19 cellular contexts compared by ENCODE assay signal in genomic region chr2:215717627-215718412, GRCh38.
DNase-seq lines count a peak whose midpoint lies in the region; ATAC-seq and TF ChIP-seq lines count a peak whose summit lies in the region.
"Had no signal": no experiment of that assay in that cellular context is flagged by ENCODE, and none has a peak within 500 bp of the region (broad histone marks: within the 10 kb centered on the region; RNA-seq: fewer than 3 reads in every experiment).

No MANE protein-coding gene starts in this region.

- H3K27me3 ChIP-seq in SJSA1 (replicated peaks): no peaks in the 10 kb centered on the region
- no peaks in the 10 kb centered on the region for H3K27me3 ChIP-seq in right lobe of liver
- no peaks in the 10 kb centered on the region for H3K27me3 ChIP-seq in skeletal muscle tissue (ENCODE audit: control insufficient read depth in 3 of 3, insufficient read depth in 3 of 3, low read length in 3 of 3)
- H3K27me3 ChIP-seq: gastrocnemius medialis had no signal

- no peak for DNase-seq in SJSA1 (ENCODE audit: low read depth in 1 of 2, low spot score in 2 of 2)
- DNase-seq in endothelial cell (ENCODE audit: low spot score): no peak
- DNase-seq in right lobe of liver: no peak
- no peak for DNase-seq in activated CD4-positive, CD25-positive, alpha-beta regulatory T cell treated with anti-CD3 and anti-CD28 coated beads, Interleukin-2, amount 50 U/mL, for 72 hours
- no peak for DNase-seq in stimulated activated CD4-positive, alpha-beta T cell treated with anti-CD3 and anti-CD28 coated beads, Interleukin-12 subunit alpha, Interleukin-12 subunit beta, amount 100 ng/mL, for 4 hours
- DNase-seq in NCI-H1930 (lab: John Stamatoyannopoulos, UW): no peak
- DNase-seq in effector CD8-positive, alpha-beta T cell (lab: John Stamatoyannopoulos, UW): no peak
- DNase-seq: activated CD8-positive, alpha-beta memory T cell treated with anti-CD3 and anti-CD28 coated beads, Interleukin-2, amount 10 ng/mL, durations not matched to agents 7 days and 5 days; activated gamma-delta T cell treated with Interleukin-2 at 50 U/mL for 16 hours; C1 segment of cervical spinal cord; DMS53; gastrocnemius medialis; immature natural killer cell; NCI-H1436; NCI-H345 had no signal

- no peaks in the 10 kb centered on the region for H3K36me3 Mint-ChIP-seq in endothelial cell (ENCODE audit: low read depth, unreplicated experiment)
- H3K36me3 Mint-ChIP-seq: activated CD8-positive, alpha-beta memory T cell treated with anti-CD3 and anti-CD28 coated beads, Interleukin-2, amount 10 ng/mL, durations not matched to agents 7 days and 5 days; immature natural killer cell had no signal

- H3K9me3 ChIP-seq in SJSA1 (replicated peaks): no peaks in the 10 kb centered on the region
- H3K9me3 ChIP-seq in right lobe of liver: no peaks in the 10 kb centered on the region
- H3K9me3 ChIP-seq in skeletal muscle tissue (ENCODE audit: control insufficient read depth in 3 of 3, low read length in 3 of 3): no peaks in the 10 kb centered on the region
- H3K9me3 ChIP-seq: gastrocnemius medialis had no signal

- 59% methylated on average over 11 of the region's 11 CpGs for WGBS in right lobe of liver (ENCODE audit: insufficient coverage, low coverage, low lambda C conversion rate, missing lambda C conversion rate)

- H3K9me3 Mint-ChIP-seq in endothelial cell (ENCODE audit: unreplicated experiment): no peaks in the 10 kb centered on the region
- H3K9me3 Mint-ChIP-seq: immature natural killer cell; T-helper 2 cell treated with Interferon-gamma antibody and Interleukin-4, amounts not matched to agents 5 μg/mL and 100 μg/mL, for 36 hours had no signal

- peak; percentile 20 to 69 (median 49) for ATAC-seq in right lobe of liver
- ATAC-seq: activated CD4-positive, CD25-positive, alpha-beta regulatory T cell treated with anti-CD3 and anti-CD28 coated beads, Interleukin-2, amount 50 U/mL, for 24 hours; activated CD8-positive, alpha-beta memory T cell treated with anti-CD3 and anti-CD28 coated beads, Interleukin-2, amount 10 ng/mL, durations not matched to agents 7 days and 5 days; gastrocnemius medialis had no signal

- intact Hi-C loops in right lobe of liver (cut with DNase I): no loop called here

- peaks cover 4% of the 10 kb centered on the region for H3K27me3 Mint-ChIP-seq in endothelial cell (ENCODE audit: unreplicated experiment)

- H3K27ac ChIP-seq in SJSA1: 0 out of 2 replicates have a peak overlapping the region, but pooled peaks have one; percentile 11
- H3K27ac ChIP-seq in right lobe of liver: no peak overlapping the region
- peak overlapping the region; percentile 46 for H3K27ac ChIP-seq in skeletal muscle tissue (ENCODE audit: low read depth, low read length)
- H3K27ac ChIP-seq: gastrocnemius medialis, KMS-11 had no signal

- TF ChIP-seq POLR2A in right lobe of liver (IDR thresholded peaks at IDR 0.05): no peak

- peaks cover 12% of the 10 kb centered on the region for H3K4me1 ChIP-seq in SJSA1 (replicated peaks)
- peaks cover 0 to 12% (median 1%) of the 10 kb centered on the region in 4 donors for H3K4me1 ChIP-seq in right lobe of liver
- peaks cover 0 to 7% (median 1%) of the 10 kb centered on the region in 3 donors for H3K4me1 ChIP-seq in skeletal muscle tissue (ENCODE audit: control insufficient read depth in 3 of 3, insufficient read depth in 3 of 3, low read length in 3 of 3)

- H3K4me1 Mint-ChIP-seq in endothelial cell (ENCODE audit: unreplicated experiment): peaks cover 37% of the 10 kb centered on the region
- H3K4me1 Mint-ChIP-seq: activated CD8-positive, alpha-beta memory T cell treated with anti-CD3 and anti-CD28 coated beads, Interleukin-2, amount 10 ng/mL, durations not matched to agents 7 days and 5 days; immature natural killer cell had no signal

- H3K9ac ChIP-seq in skeletal muscle tissue (ENCODE audit: low read depth in 1 of 3, low read length in 3 of 3): no peak overlapping the region
- H3K9ac ChIP-seq: KMS-11 had no signal

- H3K4me3 ChIP-seq in SJSA1 (no peak overlapping the region), right lobe of liver (no peak overlapping the region), skeletal muscle tissue (ENCODE audit: low read length in 3 of 3) (no peak overlapping the region)
- H3K4me3 ChIP-seq: gastrocnemius medialis had no signal

- H3K27ac Mint-ChIP-seq in endothelial cell (ENCODE audit: unreplicated experiment): peak overlapping the region; percentile 9
- H3K27ac Mint-ChIP-seq: activated CD8-positive, alpha-beta memory T cell treated with anti-CD3 and anti-CD28 coated beads, Interleukin-2, amount 10 ng/mL, durations not matched to agents 7 days and 5 days; immature natural killer cell; T-helper 2 cell treated with Interferon-gamma antibody and Interleukin-4, amounts not matched to agents 5 μg/mL and 100 μg/mL, for 36 hours had no signal

- no peak overlapping the region for H3K4me3 Mint-ChIP-seq in endothelial cell (ENCODE audit: unreplicated experiment)
- H3K4me3 Mint-ChIP-seq: activated CD8-positive, alpha-beta memory T cell treated with anti-CD3 and anti-CD28 coated beads, Interleukin-2, amount 10 ng/mL, durations not matched to agents 7 days and 5 days; immature natural killer cell; T-helper 2 cell treated with Interferon-gamma antibody and Interleukin-4, amounts not matched to agents 5 μg/mL and 100 μg/mL, for 36 hours had no signal

- TF ChIP-seq CTCF in endothelial cell (IDR thresholded peaks at IDR 0.05; ENCODE audit: unreplicated experiment): no peak
- TF ChIP-seq CTCF in right lobe of liver (IDR thresholded peaks at IDR 0.05): no peak

- H3K36me3 ChIP-seq in SJSA1: no peaks in the 10 kb centered on the region
- H3K36me3 ChIP-seq in right lobe of liver: no peaks in the 10 kb centered on the region
- no peaks in the 10 kb centered on the region for H3K36me3 ChIP-seq in skeletal muscle tissue (ENCODE audit: control insufficient read depth in 3 of 3, insufficient read depth in 3 of 3, low read length in 3 of 3)
- H3K36me3 ChIP-seq: gastrocnemius medialis had no signal

Comparison
In these comparisons a context has a peak if more than half of its experiments do, and no peak if none do; other contexts are left out.
1. H3K27ac ChIP-seq: peak in SJSA1 (single experiment) and skeletal muscle tissue (single experiment); none in right lobe of liver (0 of 3).